10 cellular contexts compared by ENCODE assay signal in genomic region chr7:44105832-44106231, GRCh38. TPM values are rescaled to one million over a fixed set of nuclear protein-coding genes. Genes with fewer than 3 reads are reported as not detected.
DNase-seq lines count a peak whose midpoint lies in the region; ATAC-seq and TF ChIP-seq lines count a peak whose summit lies in the region.
"Had no signal": no experiment of that assay in that cellular context is flagged by ENCODE, and none has a peak within 500 bp of the region (broad histone marks: within the 10 kb centered on the region; RNA-seq: fewer than 3 reads in every experiment).

No MANE protein-coding gene starts in this region.

- POLR2A ChIA-PET in AG04450 (lab: Yijun Ruan, JAX) (no interaction called here), IMR-90 (lab: Charles Lee; ENCODE audit: unreplicated experiment) (interaction anchor here (0.5 kb wide), 1 partner anchor 16 kb away, joined by 3 read pairs; no protein-coding TSS in a partner anchor)

- peak overlapping the region; percentile 94 for H2AK9ac ChIP-seq in IMR-90 (replicated peaks; ENCODE audit: low read depth, low read length, poor library complexity)

- H3K18ac ChIP-seq in IMR-90 (ENCODE audit: low read depth, low read length) (peak overlapping the region; percentile 1), neuronal stem cell (ENCODE audit: low read length) (peak overlapping the region; percentile 53)

- H3K14ac ChIP-seq in IMR-90 (replicated peaks; ENCODE audit: low read depth, low read length) (peak overlapping the region; percentile 77), neuronal stem cell (ENCODE audit: low read length) (no peak overlapping the region)

- H2AFZ ChIP-seq in IMR-90 (replicated peaks; ENCODE audit: low read length, poor library complexity), result peak overlapping the region; percentile 80
- no peak overlapping the region for H2AFZ ChIP-seq in neuronal stem cell (ENCODE audit: low read length)

- intact Hi-C loops in IMR-90 (cut with micrococcal nuclease), result no loop called here

- H3K23ac ChIP-seq in IMR-90 (ENCODE audit: low read depth, low read length), result peak overlapping the region; percentile 45
- no peak overlapping the region for H3K23ac ChIP-seq in neuronal stem cell (ENCODE audit: low read depth, low read length, poor library complexity)

- no TSS peak for BruUV-seq in IMR-90 (replicated peaks; lab: Mats Ljungman, UMichigan)

- H2BK120ac ChIP-seq in IMR-90 (ENCODE audit: low read depth, low read length) (peak overlapping the region; percentile 30), neuronal stem cell (ENCODE audit: low read depth, low read length) (no peak overlapping the region)

- H2BK15ac ChIP-seq in IMR-90 (ENCODE audit: low read depth, low read length) (peak overlapping the region; percentile 23; the same call in 1 of the 3 replicates), neuronal stem cell (ENCODE audit: low read length) (no peak overlapping the region)

- H3K4ac ChIP-seq in IMR-90 (ENCODE audit: low read depth, low read length) (peak overlapping the region; percentile 80), neuronal stem cell (ENCODE audit: low read length) (no peak overlapping the region)

- H3K9ac ChIP-seq in IMR-90 (ENCODE audit: low read depth, low read length), result no peak overlapping the region
- H3K9ac ChIP-seq in neuronal stem cell (ENCODE audit: low read depth, low read length, poor library complexity), result no peak overlapping the region

- TF ChIP-seq POLR2A in IMR-90 (IDR thresholded peaks at IDR 0.05; ENCODE audit: low read depth, low read length), result no peak

- H3K9me1 ChIP-seq in IMR-90 (ENCODE audit: insufficient read depth, low read length), result peaks cover 22% of the 10 kb centered on the region

- H2BK5ac ChIP-seq in IMR-90 (ENCODE audit: low read depth, low read length, poor library complexity, severe bottlenecking) (no peak overlapping the region), neuronal stem cell (ENCODE audit: low read length) (no peak overlapping the region)

- TF ChIP-seq CTCF in AG04450 (IDR thresholded peaks at IDR 0.05; ENCODE audit: low read depth, low read length), result no peak
- TF ChIP-seq CTCF in IMR-90 (conservative IDR thresholded peaks at IDR 0.05; ENCODE audit: low read depth, low read length), result no peak
- TF ChIP-seq CTCF in choroid plexus epithelial cell (conservative IDR thresholded peaks at IDR 0.05; ENCODE audit: low read depth, low read length), result no peak

- no peak overlapping the region; the same call in 1 of the 2 replicates for H3K4me2 ChIP-seq in IMR-90 (ENCODE audit: low read depth, low read length)
- H3K4me2 ChIP-seq in neuronal stem cell (ENCODE audit: insufficient read depth, low read length, poor library complexity, severe bottlenecking), result no peak overlapping the region

- no peak for TF ChIP-seq RAD21 in IMR-90 (IDR thresholded peaks at IDR 0.05; ENCODE audit: low read length)

- H3K4me1 ChIP-seq in IMR-90 (ENCODE audit: control insufficient read depth, insufficient read depth, low read length) (peaks cover 25% of the 10 kb centered on the region), neuronal stem cell (ENCODE audit: control insufficient read depth in 2 of 2, insufficient read depth in 1 of 2, low read depth in 1 of 2, low read length in 2 of 2) (peaks cover 8 to 10% of the 10 kb centered on the region in 2 donors)

- H4K8ac ChIP-seq in IMR-90 (ENCODE audit: low read depth in 2 of 2, low read length in 2 of 2) (peak overlapping the region in 1 of 2 experiments; percentile 28; a peak in 1 of 4 replicates), neuronal stem cell (ENCODE audit: low read depth, low read length) (no peak overlapping the region)

- CTCF ChIA-PET in AG04450 (lab: Charles Lee) (interaction anchor here (0.7 kb wide), 1 partner anchor 95 kb away, joined by 3 read pairs; the partner anchor contains the start of gene YKT6), IMR-90 (lab: Yijun Ruan, JAX) (no interaction called here)

- ATAC-seq in IMR-90 (ENCODE audit: low read depth), result peak; percentile 2; the same call in 1 of the 2 replicates
- ATAC-seq in GM19395 (IDR thresholded peaks at IDR 0.05; ENCODE audit: unreplicated experiment), result no peak
- no peak for ATAC-seq in GM21390 (IDR thresholded peaks at IDR 0.05; ENCODE audit: unreplicated experiment)

- H3K27ac ChIP-seq in AG04450 (ENCODE audit: low read depth, low read length) (no peak overlapping the region), IMR-90 (ENCODE audit: insufficient read depth, low read length) (no peak overlapping the region), neuronal stem cell (replicated peaks; ENCODE audit: low read length) (no peak overlapping the region)

- H2AK5ac ChIP-seq in IMR-90 (ENCODE audit: low read depth, low read length) (peak overlapping the region; percentile 70), neuronal stem cell (ENCODE audit: low read depth, low read length) (no peak overlapping the region)

- DNase-seq in AG04450 (ENCODE audit: low read depth, low spot score) (no peak), IMR-90 (no peak), choroid plexus epithelial cell (ENCODE audit: low read depth) (no peak), neuronal stem cell (ENCODE audit: low spot score) (no peak), hypothalamus (lab: John Stamatoyannopoulos, UW) (no peak), D341Med (ENCODE audit: low spot score) (no peak)
- DNase-seq: erythroblast, NCI-H524 treated with DMSO at 0.1 percent for 48 hours had no signal

- peak overlapping the region; percentile 74 for H3K4me3 ChIP-seq in AG04450 (ENCODE audit: low read depth, low read length)
- H3K4me3 ChIP-seq in IMR-90 (ENCODE audit: insufficient read depth, low read depth, low read length), result no peak overlapping the region
- H3K4me3 ChIP-seq in choroid plexus epithelial cell (ENCODE audit: low read depth, low read length), result peak overlapping the region; percentile 53
- no peak overlapping the region for H3K4me3 ChIP-seq in neuronal stem cell (ENCODE audit: low read length in 2 of 2)

- H3K36me3 ChIP-seq in IMR-90 (ENCODE audit: control insufficient read depth, insufficient read depth, low read length), result no peaks in the 10 kb centered on the region
- peaks cover 6 to 20% of the 10 kb centered on the region in 2 donors for H3K36me3 ChIP-seq in neuronal stem cell (replicated peaks in 1 of 2; ENCODE audit: control insufficient read depth in 2 of 2, insufficient read depth in 2 of 2, low read length in 2 of 2)

- H3K27me3 ChIP-seq in AG04450 (ENCODE audit: control insufficient read depth, insufficient read depth, low read length) (no peaks in the 10 kb centered on the region), IMR-90 (ENCODE audit: control insufficient read depth, insufficient read depth, low read length) (no peaks in the 10 kb centered on the region), neuronal stem cell (ENCODE audit: control insufficient read depth in 3 of 3, insufficient read depth in 3 of 3, low read depth in 1 of 3, low read length in 3 of 3) (peaks cover 0 to 8% (median 5%) of the 10 kb centered on the region in 3 experiments)

- peak overlapping the region; percentile 4; the same call in 1 of the 2 replicates for H3K56ac ChIP-seq in IMR-90 (ENCODE audit: extremely low read depth, insufficient read depth, low read length)

- H3K79me1 ChIP-seq in IMR-90 (ENCODE audit: low read depth in 1 of 2, low read length in 2 of 2) (no peaks in the 10 kb centered on the region; a peak in 1 of 4 replicates), neuronal stem cell (ENCODE audit: low read depth, low read length) (no peaks in the 10 kb centered on the region)

- H4K20me1 ChIP-seq in IMR-90 (ENCODE audit: insufficient read depth, low read length), result no peaks in the 10 kb centered on the region

- 0 out of 2 replicates have a peak overlapping the region, but pooled peaks have one; percentile 19 for H4K5ac ChIP-seq in IMR-90 (ENCODE audit: low read depth, low read length)

- H3K9me3 ChIP-seq in AG04450 (ENCODE audit: control insufficient read depth, insufficient read depth, low read length), result no peaks in the 10 kb centered on the region; the same call in 1 of the 2 replicates
- no peaks in the 10 kb centered on the region for H3K9me3 ChIP-seq in IMR-90 (ENCODE audit: control insufficient read depth, insufficient read depth, low read length)
- no peaks in the 10 kb centered on the region for H3K9me3 ChIP-seq in neuronal stem cell (replicated peaks in 1 of 2; ENCODE audit: control insufficient read depth in 2 of 2, insufficient read depth in 1 of 2, low read depth in 1 of 2, low read length in 2 of 2)

- no peak overlapping the region for H2BK12ac ChIP-seq in neuronal stem cell (ENCODE audit: low read length)

- peak overlapping the region; percentile 86; the same call in 1 of the 2 replicates for H2BK20ac ChIP-seq in IMR-90 (ENCODE audit: low read depth, low read length)

- H4K91ac ChIP-seq in IMR-90 (ENCODE audit: insufficient read depth, low read depth, low read length), result peak overlapping the region; percentile 59
- no peak overlapping the region for H4K91ac ChIP-seq in neuronal stem cell (ENCODE audit: low read depth, low read length, poor library complexity)

- in situ Hi-C loops in IMR-90 (cut with MboI; ENCODE audit: low sequenced_read_pairs), result no loop called here

- dilution Hi-C loops in IMR-90 (cut with HindIII; ENCODE audit: low sequenced_read_pairs, unreplicated experiment), result no loop called here

- WGBS in IMR-90 (ENCODE audit: extremely low coverage in 2 of 2, insufficient read length in 1 of 2), 2 experiments, result 100% methylated on average over 1 of the region's 2 CpGs; no CpG with 5 or more reads in 1 of the 2 experiments
- WGBS in neuronal stem cell (ENCODE audit: extremely low coverage in 2 of 2, insufficient read length in 2 of 2, insufficient replicate concordance in 1 of 2), 2 donors, result no CpG with 5 or more reads among the region's 2 CpGs

RNA-seq across cellular contexts. Expression of gene AEBP1, which starts 1.7 kb away (rescaled TPM):
- polyA plus RNA-seq in AG04450 (2011; rRNA removed) (18.5 and 30.7 TPM in 2 replicates), IMR-90 (2012; rRNA removed) (5.5 and 5.7 TPM in 2 replicates)
- polyA minus RNA-seq in AG04450 (2011; rRNA and poly(A)+ RNA removed), result 19.8 and 37.9 TPM in 2 replicates
- total RNA-seq in IMR-90 (2012; rRNA removed), result 1.1 and 1.4 TPM in 2 replicates
- 5.5 and 7.4 TPM in 2 replicates for polyA plus RNA-seq in IMR-90 (2012; cell fraction: cytosol; rRNA removed)
- 21.5 and 34.8 TPM in 2 replicates for polyA plus RNA-seq in IMR-90 (2012; cell fraction: nucleus; rRNA removed; ENCODE audit: low replicate concordance)
- polyA plus RNA-seq in neuronal stem cell (2013, experiment 1 of 2), result 24.7 TPM
- polyA plus RNA-seq in neuronal stem cell (2013, experiment 2 of 2), result 25.4 TPM

RNA-seq across cellular contexts. Expression of gene POLD2, which starts 17.5 kb away (rescaled TPM):
- 64.8 and 79.6 TPM in 2 replicates for polyA plus RNA-seq in AG04450 (2011; rRNA removed)
- polyA minus RNA-seq in AG04450 (2011; rRNA and poly(A)+ RNA removed), result 29.0 and 39.8 TPM in 2 replicates
- 136 and 163 TPM in 2 replicates for total RNA-seq in IMR-90 (2012; rRNA removed)
- 142 and 165 TPM in 2 replicates for polyA plus RNA-seq in IMR-90 (2012; rRNA removed)
- polyA plus RNA-seq in IMR-90 (2012; cell fraction: cytosol; rRNA removed), result 137 and 138 TPM in 2 replicates
- polyA plus RNA-seq in IMR-90 (2012; cell fraction: nucleus; rRNA removed; ENCODE audit: low replicate concordance), result 99.1 and 163 TPM in 2 replicates
- polyA plus RNA-seq in neuronal stem cell (2013, experiment 1 of 2), result 157 TPM
- polyA plus RNA-seq in neuronal stem cell (2013, experiment 2 of 2), result 156 TPM

RNA-seq across cellular contexts. Expression of gene POLM, which starts 23.5 kb away (rescaled TPM):
- polyA plus RNA-seq in AG04450 (2011; rRNA removed) (4.6 and 5.1 TPM in 2 replicates), IMR-90 (2012; rRNA removed) (9.1 and 9.4 TPM in 2 replicates)
- polyA minus RNA-seq in AG04450 (2011; rRNA and poly(A)+ RNA removed), result 11.0 and 11.6 TPM in 2 replicates
- 3.0 and 3.1 TPM in 2 replicates for total RNA-seq in IMR-90 (2012; rRNA removed)
- 4.4 and 4.7 TPM in 2 replicates for polyA plus RNA-seq in IMR-90 (2012; cell fraction: cytosol; rRNA removed)
- 42.2 and 74.4 TPM in 2 replicates for polyA plus RNA-seq in IMR-90 (2012; cell fraction: nucleus; rRNA removed; ENCODE audit: low replicate concordance)
- polyA plus RNA-seq in neuronal stem cell (2013, experiment 1 of 2), result 9.9 TPM
- 8.9 TPM for polyA plus RNA-seq in neuronal stem cell (2013, experiment 2 of 2)

RNA-seq across cellular contexts. Expression of gene MYL7, which starts 35.3 kb away (rescaled TPM):
- polyA plus RNA-seq in AG04450 (2011; rRNA removed) (not detected in 2 replicates), IMR-90 (2012; rRNA removed) (0.24 TPM in 1 of 2 replicates, not detected in the other)
- polyA minus RNA-seq in AG04450 (2011; rRNA and poly(A)+ RNA removed), result not detected in 2 replicates
- total RNA-seq in IMR-90 (2012; rRNA removed), result not detected in 2 replicates
- not detected in 2 replicates for polyA plus RNA-seq in IMR-90 (2012; cell fraction: cytosol; rRNA removed)
- 0.40 TPM in 1 of 2 replicates, not detected in the other for polyA plus RNA-seq in IMR-90 (2012; cell fraction: nucleus; rRNA removed; ENCODE audit: low replicate concordance)
- polyA plus RNA-seq in neuronal stem cell (2013, experiment 1 of 2), result 0.07 TPM
- not detected for polyA plus RNA-seq in neuronal stem cell (2013, experiment 2 of 2)

RNA-seq across cellular contexts. Expression of gene PGAM2, which starts 40.5 kb away (rescaled TPM):
- not detected in 2 replicates for polyA plus RNA-seq in AG04450 (2011; rRNA removed)
- polyA minus RNA-seq in AG04450 (2011; rRNA and poly(A)+ RNA removed), result not detected in 2 replicates
- total RNA-seq in IMR-90 (2012; rRNA removed), result not detected in 2 replicates
- polyA plus RNA-seq in IMR-90 (2012; rRNA removed), result 0.27 TPM in 1 of 2 replicates, not detected in the other
- 0.13 and 0.15 TPM in 2 replicates for polyA plus RNA-seq in IMR-90 (2012; cell fraction: cytosol; rRNA removed)
- 0.17 TPM in 1 of 2 replicates, not detected in the other for polyA plus RNA-seq in IMR-90 (2012; cell fraction: nucleus; rRNA removed; ENCODE audit: low replicate concordance)
- polyA plus RNA-seq in neuronal stem cell (2013, experiment 1 of 2), result 17.7 TPM
- 17.9 TPM for polyA plus RNA-seq in neuronal stem cell (2013, experiment 2 of 2)

Comparison
In these comparisons a context has a peak if more than half of its experiments do, and no peak if none do; other contexts are left out.
1. H3K4me3 ChIP-seq: peak in AG04450 (single experiment) and choroid plexus epithelial cell (single experiment); none in IMR-90 (single experiment) and neuronal stem cell (0 of 2).